ENCODE assay signal across 8 cellular contexts in genomic region chr10:101780818-101781654, GRCh38. TPM values are rescaled to one million over a fixed set of nuclear protein-coding genes. Genes with fewer than 3 reads are reported as not detected.
DNase-seq lines count a peak whose midpoint lies in the region; ATAC-seq and TF ChIP-seq lines count a peak whose summit lies in the region.

No MANE protein-coding gene starts in this region.

- H3K4me2 ChIP-seq in OCI-LY1 (ENCODE audit: low read length) (peak overlapping the region; percentile 85; the same call in 1 of the 2 replicates), neural progenitor cell (peak overlapping the region; percentile 57)

- H3K79me2 ChIP-seq in OCI-LY1 (ENCODE audit: insufficient read depth, low read length) (no peaks in the 10 kb centered on the region), neural progenitor cell (ENCODE audit: low read depth) (peaks cover 10% of the 10 kb centered on the region)

- H3K9me2 ChIP-seq in OCI-LY1 (ENCODE audit: low read depth, low read length), result no peaks in the 10 kb centered on the region

- H3F3A ChIP-seq in OCI-LY1 (ENCODE audit: insufficient read depth, low read length) (no peaks in the 10 kb centered on the region), neural progenitor cell (ENCODE audit: low read depth) (peaks cover 74% of the 10 kb centered on the region)

- intact Hi-C loops in Calu3 (cut with micrococcal nuclease; ENCODE audit: unreplicated experiment), result loop anchor here (2.0 kb wide), 1 partner anchor 178 kb away; no protein-coding TSS in a partner anchor

- CTCF ChIA-PET in Calu3 (lab: Charles Lee), result interaction anchor here (0.6 to 2.9 kb wide), 4 partner anchors 11 to 210 kb away, joined by 3 to 34 read pairs (median 4); partner anchors contain the start of gene OGA

- H3K4me3 Mint-ChIP-seq in Calu3 (ENCODE audit: low read depth, unreplicated experiment) (peak overlapping the region; percentile 14), neural progenitor cell (peak overlapping the region; percentile 100)

- H3K27ac Mint-ChIP-seq in Calu3 (ENCODE audit: unreplicated experiment) (no peak overlapping the region), neural progenitor cell (no peak overlapping the region)

- H3K9me3 ChIP-seq in OCI-LY1 (ENCODE audit: low read length) (no peaks in the 10 kb centered on the region), neural progenitor cell (ENCODE audit: low read depth) (no peaks in the 10 kb centered on the region)

- no peaks in the 10 kb centered on the region for H3K27me3 ChIP-seq in OCI-LY1 (ENCODE audit: insufficient read depth, low read length)
- H3K27me3 ChIP-seq in neural progenitor cell, result peaks cover 43% of the 10 kb centered on the region

- ATAC-seq in HG02678 (IDR thresholded peaks at IDR 0.05; ENCODE audit: unreplicated experiment) (peak; percentile 32), HG03095 (IDR thresholded peaks at IDR 0.05; ENCODE audit: unreplicated experiment) (no peak)

- H2AFZ ChIP-seq in OCI-LY1 (ENCODE audit: low read length) (no peak overlapping the region), neural progenitor cell (replicated peaks) (no peak overlapping the region)

- H3K27me3 Mint-ChIP-seq in Calu3 (ENCODE audit: unreplicated experiment), result peaks cover 34% of the 10 kb centered on the region
- peaks cover 24% of the 10 kb centered on the region for H3K27me3 Mint-ChIP-seq in neural progenitor cell (ENCODE audit: insufficient read depth, low read depth)

- H3K36me3 Mint-ChIP-seq in Calu3 (ENCODE audit: insufficient read depth, unreplicated experiment) (peaks cover 47% of the 10 kb centered on the region), neural progenitor cell (peaks cover 3% of the 10 kb centered on the region)

- H3K9me3 Mint-ChIP-seq in Calu3 (ENCODE audit: low read depth, unreplicated experiment) (no peaks in the 10 kb centered on the region), neural progenitor cell (no peaks in the 10 kb centered on the region)

- no peaks in the 10 kb centered on the region for H4K20me1 ChIP-seq in OCI-LY1 (ENCODE audit: insufficient read depth, low read length)
- peaks cover 63% of the 10 kb centered on the region for H4K20me1 ChIP-seq in neural progenitor cell (ENCODE audit: low read depth)

- H3K4me1 ChIP-seq in OCI-LY1 (ENCODE audit: insufficient read depth, low read length, severe bottlenecking) (peaks cover 45% of the 10 kb centered on the region), neural progenitor cell (peaks cover 40% of the 10 kb centered on the region)

- H3K36me3 ChIP-seq in OCI-LY1 (ENCODE audit: insufficient read depth, low read length), result peaks cover 13% of the 10 kb centered on the region; the same call in 1 of the 2 replicates
- peaks cover 8% of the 10 kb centered on the region for H3K36me3 ChIP-seq in neural progenitor cell

- H3K4me1 Mint-ChIP-seq in Calu3 (ENCODE audit: low read depth, unreplicated experiment) (peaks cover 44% of the 10 kb centered on the region), neural progenitor cell (peaks cover 39% of the 10 kb centered on the region)

- no TSS peak for BruUV-seq in Calu3 (replicated peaks; lab: Mats Ljungman, UMichigan)

- DNase-seq in Calu3 (peak; percentile 71), activated T-cell treated with anti-CD3 and anti-CD28 coated beads for 48 hours (ENCODE audit: low read depth) (peak; percentile 75), fibroblast of gingiva (ENCODE audit: low read depth) (peak; percentile 38), neural progenitor cell (ENCODE audit: low spot score) (peak; percentile 86), substantia nigra (lab: John Stamatoyannopoulos, UW) (peak in 42 of 49 donors; percentile 4 to 70 (median 34))

- H3K9ac ChIP-seq in OCI-LY1 (ENCODE audit: low read length) (no peak overlapping the region), neural progenitor cell (no peak overlapping the region)

- H3K27ac ChIP-seq in OCI-LY1 (ENCODE audit: low read depth, low read length, poor library complexity, severe bottlenecking) (no peak overlapping the region), neural progenitor cell (no peak overlapping the region), substantia nigra (ENCODE audit: low read depth, low read length, poor library complexity, severe bottlenecking) (no peak overlapping the region)

- H3K4me3 ChIP-seq in OCI-LY1 (ENCODE audit: low read depth, low read length, poor library complexity, severe bottlenecking) (no peak overlapping the region), neural progenitor cell (no peak overlapping the region)

- TF ChIP-seq CTCF in Calu3 (IDR thresholded peaks at IDR 0.05; ENCODE audit: unreplicated experiment) (peak; percentile 75), OCI-LY1 (IDR thresholded peaks at IDR 0.05; ENCODE audit: low read length) (peak; percentile 63), neural progenitor cell (IDR thresholded peaks at IDR 0.05) (peak; percentile 96)

RNA-seq across cellular contexts. Expression of gene NPM3, which starts 2.2 kb away (rescaled TPM):
- total RNA-seq in Calu3 (2022), result 51.1 and 51.5 TPM in 2 replicates
- total RNA-seq in neural progenitor cell (ENCODE audit: low replicate concordance), result 93.1 and 149 TPM in 2 replicates

RNA-seq across cellular contexts. Expression of gene FGF8, which starts 5.1 kb away (rescaled TPM):
- total RNA-seq in Calu3 (2022), result not detected in 2 replicates
- 17.6 and 32.2 TPM in 2 replicates for total RNA-seq in neural progenitor cell (ENCODE audit: low replicate concordance)

RNA-seq across cellular contexts. Expression of gene OGA, which starts 37.2 kb away (rescaled TPM):
- total RNA-seq in Calu3 (2022) (59.0 and 63.3 TPM in 2 replicates), neural progenitor cell (ENCODE audit: low replicate concordance) (197 and 275 TPM in 2 replicates)

Comparison
In these comparisons a context has a peak if more than half of its experiments do, and no peak if none do; other contexts are left out.
1. DNase-seq: peak in every context shown above with its lines; median percentile 86 in neural progenitor cell; 75 in activated T-cell treated with anti-CD3 and anti-CD28 coated beads for 48 hours; 71 in Calu3; 38 in fibroblast of gingiva; 34 in substantia nigra.
2. RNA of gene FGF8, which starts 5.1 kb away (total RNA-seq): 17.6 to 32.2 TPM in neural progenitor cell; not detected in Calu3; every median in the first group is over 10 times any median in the second.
3. Peak in every context shown above with its lines, with median percentiles within 50 percentile points of each other: CTCF ChIP-seq.